16 cellular contexts compared by ENCODE assay signal in genomic region chr22:37054600-37055365, GRCh38. TPM values are rescaled to one million over a fixed set of nuclear protein-coding genes. Genes with fewer than 3 reads are reported as not detected.
DNase-seq lines count a peak whose midpoint lies in the region; ATAC-seq and TF ChIP-seq lines count a peak whose summit lies in the region.
"Had no signal": no experiment of that assay in that cellular context is flagged by ENCODE, and none has a peak within 500 bp of the region (broad histone marks: within the 10 kb centered on the region; RNA-seq: fewer than 3 reads in every experiment).

No MANE protein-coding gene starts in this region.

- H3K4me1 Mint-ChIP-seq in neural crest cell = peaks cover 8% of the 10 kb centered on the region

- CTCF ChIA-PET in HEK293 (lab: Yijun Ruan, JAX) = interaction anchor here (0.7 to 2.6 kb wide), 6 partner anchors 9 to 202 kb away, joined by 3 to 9 read pairs (median 4); no protein-coding TSS in a partner anchor

- H3K27ac ChIP-seq in HEK293 (ENCODE audit: extremely low read depth, low read depth, low read length) (no peak overlapping the region), caudate nucleus (ENCODE audit: low read depth, low read length) (peak overlapping the region; percentile 77), lower lobe of right lung (no peak overlapping the region)
- H3K27ac ChIP-seq: PC-9 had no signal

- TF ChIP-seq CTCF in HEK293 (tag by site-specific recombination; IDR thresholded peaks at IDR 0.05) (no peak), neural crest cell (conservative IDR thresholded peaks at IDR 0.05) (no peak), lower lobe of right lung (IDR thresholded peaks at IDR 0.05) (no peak)

- intact Hi-C loops in lower lobe of right lung (cut with DNase I) = no loop called here

- DNase-seq in caudate nucleus (lab: John Stamatoyannopoulos, UW) (no peak), neural crest cell (ENCODE audit: low read depth, low spot score) (no peak), lower lobe of right lung (no peak), nucleus accumbens (lab: John Stamatoyannopoulos, UW) (no peak)
- DNase-seq: ACHN; CD8-positive, alpha-beta memory T cell; MV-4-11; NCI-H1436 treated with DMSO at 0.1 percent for 48 hours; NCI-H226; NCI-H526 treated with DMSO at 0.1 percent for 48 hours; PC-9; Right ventricle myocardium superior had no signal

- H3K9me3 ChIP-seq in HEK293 (ENCODE audit: control insufficient read depth, insufficient read depth, low read depth, low read length) (no peaks in the 10 kb centered on the region), lower lobe of right lung (no peaks in the 10 kb centered on the region)

- peak overlapping the region; percentile 12 for H3K27ac Mint-ChIP-seq in neural crest cell (ENCODE audit: unreplicated experiment)
- H3K27ac Mint-ChIP-seq: GM23338 had no signal

- H3K4me1 ChIP-seq in HEK293 (ENCODE audit: control insufficient read depth, insufficient read depth, low read length) (peaks cover 5% of the 10 kb centered on the region; the same call in 1 of the 2 replicates), lower lobe of right lung (peaks cover 18% of the 10 kb centered on the region)

- POLR2A ChIA-PET in HEK293 (lab: Yijun Ruan, JAX) = interaction anchor here (0.5 kb wide), 1 partner anchor 10 kb away, joined by 3 read pairs; no protein-coding TSS in a partner anchor

- H3K36me3 ChIP-seq in HEK293 (ENCODE audit: control insufficient read depth in 2 of 2, insufficient read depth in 1 of 2, low read length in 2 of 2) (peaks cover 0 to 70% of the 10 kb centered on the region in 2 experiments; a peak in 1 of 3 replicates), lower lobe of right lung (peaks cover 41% of the 10 kb centered on the region)

- peaks cover 4% of the 10 kb centered on the region for H3K36me3 Mint-ChIP-seq in neural crest cell (ENCODE audit: low read depth)

- no peak for ATAC-seq in lower lobe of right lung
- ATAC-seq: GM23338, SK-N-SH treated with all-trans-retinoic acid at 6 μM for 48 hours had no signal

- peak overlapping the region; percentile 66 for H3K4me3 Mint-ChIP-seq in neural crest cell
- H3K4me3 Mint-ChIP-seq: GM23338 had no signal

- H3K27me3 Mint-ChIP-seq in neural crest cell (ENCODE audit: low read depth) = no peaks in the 10 kb centered on the region
- H3K27me3 Mint-ChIP-seq: CD8-positive, alpha-beta memory T cell had no signal

- no peaks in the 10 kb centered on the region for H3K27me3 ChIP-seq in lower lobe of right lung (ENCODE audit: low read depth)

- H3K4me3 ChIP-seq in HEK293 (ENCODE audit: low read depth, low read length) (no peak overlapping the region), lower lobe of right lung (no peak overlapping the region)
- H3K4me3 ChIP-seq: GM23338, PC-9 had no signal

- no peaks in the 10 kb centered on the region for H3K9me3 Mint-ChIP-seq in neural crest cell
- H3K9me3 Mint-ChIP-seq: CD8-positive, alpha-beta memory T cell; GM23338 had no signal

TF ChIP-seq in HEK293, 187 proteins besides CTCF, POLR2A, EP300 and RAD21:
- TF ChIP-seq ZNF768 (tag by site-specific recombination; IDR thresholded peaks at IDR 0.05) = 0 out of 2 replicates have a peak, but pooled peaks have one; percentile 11
- TF ChIP-seq ZNF19 (tag by site-specific recombination; IDR thresholded peaks at IDR 0.05; ENCODE audit: low read depth) = no peak

RNA-seq across cellular contexts. Expression of gene KCTD17, which starts 3.2 kb away (rescaled TPM):
- total RNA-seq in neural crest cell = 85.7 and 95.8 TPM in 2 replicates
- total RNA-seq in lower lobe of right lung = 24.2 TPM

RNA-seq across cellular contexts. Expression of gene MPST, which starts 35.2 kb away (rescaled TPM):
- total RNA-seq in neural crest cell (100.0 and 103 TPM in 2 replicates), lower lobe of right lung (73.2 TPM)

RNA-seq across cellular contexts. Expression of gene TST, which starts 35.5 kb away (rescaled TPM):
- total RNA-seq in neural crest cell (31.0 and 31.3 TPM in 2 replicates), lower lobe of right lung (48.3 TPM)

RNA-seq across cellular contexts. Expression of gene TMPRSS6, which starts 54.7 kb away (rescaled TPM):
- not detected in 2 replicates for total RNA-seq in neural crest cell
- total RNA-seq in lower lobe of right lung = 0.53 TPM
- total RNA-seq: Daoy, GM23338, Right ventricle myocardium superior had no signal
